Comparison of ENCODE assay signal across 1 cellular context in genomic region chr10:112958275-112958995, GRCh38.
A peak's percentile ranks its signal among the peaks of the same experiment; 100 is the strongest.
TF ChIP-seq lines count a peak whose summit lies in the region.

No MANE protein-coding gene starts in this region.

TF ChIP-seq in HEK293, 187 proteins besides CTCF, POLR2A, EP300 and RAD21 (continued from another document):
- TF ChIP-seq KLF16 (tag by site-specific recombination; IDR thresholded peaks at IDR 0.05) (no peak), KLF8 (tag by site-specific recombination; IDR thresholded peaks at IDR 0.05) (peak; percentile 57; the same call in 1 of the 2 replicates), ZXDB (tag by site-specific recombination; IDR thresholded peaks at IDR 0.05) (peak; percentile 54), ZNF555 (tag by site-specific recombination; conservative IDR thresholded peaks at IDR 0.05) (no peak), ZNF292 (tag by site-specific recombination; IDR thresholded peaks at IDR 0.05; ENCODE audit: borderline replicate concordance, low read depth) (no peak), KLF17 (tag by site-specific recombination; IDR thresholded peaks at IDR 0.05) (peak; percentile 95), KLF9 (tag by site-specific recombination; IDR thresholded peaks at IDR 0.05; ENCODE audit: low read depth) (no peak; the same call in 1 of the 2 replicates), ZNF175 (tag by site-specific recombination; IDR thresholded peaks at IDR 0.05) (no peak), ZNF221 (tag by site-specific recombination; IDR thresholded peaks at IDR 0.05; ENCODE audit: borderline replicate concordance) (no peak), ZNF571 (tag by site-specific recombination; IDR thresholded peaks at IDR 0.05) (no peak), ZBTB44 (tag by site-specific recombination; IDR thresholded peaks at IDR 0.05) (peak; percentile 70), ZNF530 (tag by site-specific recombination; IDR thresholded peaks at IDR 0.05; ENCODE audit: low read depth) (no peak), ZNF639 (tag by site-specific recombination; IDR thresholded peaks at IDR 0.05) (peak; percentile 86), HOXA7 (CRISPR knock-in tag; IDR thresholded peaks at IDR 0.05; ENCODE audit: borderline replicate concordance) (no peak), ZNF600 (tag by site-specific recombination; IDR thresholded peaks at IDR 0.05) (peak; percentile 98), ZNF514 (tag by site-specific recombination; IDR thresholded peaks at IDR 0.05) (no peak), ZFP37 (tag by site-specific recombination; IDR thresholded peaks at IDR 0.05) (no peak), KLF10 (tag by site-specific recombination; IDR thresholded peaks at IDR 0.05) (peak; percentile 76), EGR2 (tag by site-specific recombination; IDR thresholded peaks at IDR 0.05; ENCODE audit: low read depth) (no peak), ZNF426 (tag by site-specific recombination; IDR thresholded peaks at IDR 0.05) (no peak), ZSCAN23 (tag by site-specific recombination; IDR thresholded peaks at IDR 0.05) (0 out of 2 replicates have a peak, but pooled peaks have one; percentile 38), SETDB1 (IDR thresholded peaks at IDR 0.05; ENCODE audit: insufficient read length, low read length) (no peak), ZNF837 (tag by site-specific recombination; IDR thresholded peaks at IDR 0.05) (no peak)
- TF ChIP-seq, protein P1, sequence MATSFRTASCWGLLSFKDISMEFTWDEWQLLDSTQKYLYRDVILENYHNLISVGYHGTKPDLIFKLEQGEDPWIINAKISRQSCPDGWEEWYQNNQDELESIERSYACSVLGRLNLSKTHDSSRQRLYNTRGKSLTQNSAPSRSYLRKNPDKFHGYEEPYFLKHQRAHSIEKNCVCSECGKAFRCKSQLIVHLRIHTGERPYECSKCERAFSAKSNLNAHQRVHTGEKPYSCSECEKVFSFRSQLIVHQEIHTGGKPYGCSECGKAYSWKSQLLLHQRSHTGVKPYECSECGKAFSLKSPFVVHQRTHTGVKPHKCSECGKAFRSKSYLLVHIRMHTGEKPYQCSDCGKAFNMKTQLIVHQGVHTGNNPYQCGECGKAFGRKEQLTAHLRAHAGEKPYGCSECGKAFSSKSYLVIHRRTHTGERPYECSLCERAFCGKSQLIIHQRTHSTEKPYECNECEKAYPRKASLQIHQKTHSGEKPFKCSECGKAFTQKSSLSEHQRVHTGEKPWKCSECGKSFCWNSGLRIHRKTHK (tag by site-specific recombination; IDR thresholded peaks at IDR 0.05), result no peak
- TF ChIP-seq, protein P2, sequence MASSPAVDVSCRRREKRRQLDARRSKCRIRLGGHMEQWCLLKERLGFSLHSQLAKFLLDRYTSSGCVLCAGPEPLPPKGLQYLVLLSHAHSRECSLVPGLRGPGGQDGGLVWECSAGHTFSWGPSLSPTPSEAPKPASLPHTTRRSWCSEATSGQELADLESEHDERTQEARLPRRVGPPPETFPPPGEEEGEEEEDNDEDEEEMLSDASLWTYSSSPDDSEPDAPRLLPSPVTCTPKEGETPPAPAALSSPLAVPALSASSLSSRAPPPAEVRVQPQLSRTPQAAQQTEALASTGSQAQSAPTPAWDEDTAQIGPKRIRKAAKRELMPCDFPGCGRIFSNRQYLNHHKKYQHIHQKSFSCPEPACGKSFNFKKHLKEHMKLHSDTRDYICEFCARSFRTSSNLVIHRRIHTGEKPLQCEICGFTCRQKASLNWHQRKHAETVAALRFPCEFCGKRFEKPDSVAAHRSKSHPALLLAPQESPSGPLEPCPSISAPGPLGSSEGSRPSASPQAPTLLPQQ (tag by site-specific recombination; IDR thresholded peaks at IDR 0.05), result no peak
- TF ChIP-seq, protein P3, sequence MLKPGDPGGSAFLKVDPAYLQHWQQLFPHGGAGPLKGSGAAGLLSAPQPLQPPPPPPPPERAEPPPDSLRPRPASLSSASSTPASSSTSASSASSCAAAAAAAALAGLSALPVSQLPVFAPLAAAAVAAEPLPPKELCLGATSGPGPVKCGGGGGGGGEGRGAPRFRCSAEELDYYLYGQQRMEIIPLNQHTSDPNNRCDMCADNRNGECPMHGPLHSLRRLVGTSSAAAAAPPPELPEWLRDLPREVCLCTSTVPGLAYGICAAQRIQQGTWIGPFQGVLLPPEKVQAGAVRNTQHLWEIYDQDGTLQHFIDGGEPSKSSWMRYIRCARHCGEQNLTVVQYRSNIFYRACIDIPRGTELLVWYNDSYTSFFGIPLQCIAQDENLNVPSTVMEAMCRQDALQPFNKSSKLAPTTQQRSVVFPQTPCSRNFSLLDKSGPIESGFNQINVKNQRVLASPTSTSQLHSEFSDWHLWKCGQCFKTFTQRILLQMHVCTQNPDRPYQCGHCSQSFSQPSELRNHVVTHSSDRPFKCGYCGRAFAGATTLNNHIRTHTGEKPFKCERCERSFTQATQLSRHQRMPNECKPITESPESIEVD (tag by site-specific recombination; IDR thresholded peaks at IDR 0.05), result peak; percentile 89
- TF ChIP-seq, protein P4, sequence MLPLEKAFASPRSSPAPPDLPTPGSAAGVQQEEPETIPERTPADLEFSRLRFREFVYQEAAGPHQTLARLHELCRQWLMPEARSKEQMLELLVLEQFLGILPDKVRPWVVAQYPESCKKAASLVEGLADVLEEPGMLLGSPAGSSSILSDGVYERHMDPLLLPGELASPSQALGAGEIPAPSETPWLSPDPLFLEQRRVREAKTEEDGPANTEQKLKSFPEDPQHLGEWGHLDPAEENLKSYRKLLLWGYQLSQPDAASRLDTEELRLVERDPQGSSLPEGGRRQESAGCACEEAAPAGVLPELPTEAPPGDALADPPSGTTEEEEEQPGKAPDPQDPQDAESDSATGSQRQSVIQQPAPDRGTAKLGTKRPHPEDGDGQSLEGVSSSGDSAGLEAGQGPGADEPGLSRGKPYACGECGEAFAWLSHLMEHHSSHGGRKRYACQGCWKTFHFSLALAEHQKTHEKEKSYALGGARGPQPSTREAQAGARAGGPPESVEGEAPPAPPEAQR (tag by site-specific recombination; IDR thresholded peaks at IDR 0.05), result no peak
